17 cellular contexts compared by ENCODE assay signal in the genomic region with DNA sequence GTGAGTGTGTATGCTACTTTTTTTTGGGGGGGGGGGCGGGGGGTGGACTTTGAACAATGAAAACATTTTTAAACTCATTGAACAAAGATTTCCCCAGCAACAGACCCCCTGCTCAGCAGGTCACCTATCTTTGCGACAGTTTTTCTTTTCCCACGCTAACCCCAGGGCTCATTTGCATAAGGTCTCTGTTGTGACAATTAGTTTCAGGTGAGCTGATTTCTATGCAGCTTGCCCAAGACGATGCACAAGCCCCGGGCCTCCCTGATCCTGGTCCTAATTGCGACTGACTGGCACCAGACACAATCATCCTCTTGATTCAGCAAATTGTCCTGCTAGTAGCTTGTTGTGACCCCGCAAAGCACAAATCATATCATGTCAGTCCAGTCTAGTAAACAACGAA. TPM values are rescaled to one million over a fixed set of nuclear protein-coding genes. Genes with fewer than 3 reads are reported as not detected.
A peak's percentile ranks its signal among the peaks of the same experiment; 100 is the strongest.
DNase-seq lines count a peak whose midpoint lies in the region; ATAC-seq and TF ChIP-seq lines count a peak whose summit lies in the region.
"Had no signal": no experiment of that assay in that cellular context is flagged by ENCODE, and none has a peak within 500 bp of the region (broad histone marks: within the 10 kb centered on the region; RNA-seq: fewer than 3 reads in every experiment).

No MANE protein-coding gene starts in this region.

- H3K79me2 ChIP-seq in neural progenitor cell (ENCODE audit: low read depth), result peaks cover 100% of the 10 kb centered on the region

- H2AFZ ChIP-seq in neural progenitor cell (replicated peaks), result no peak overlapping the region

- H3K9me3 Mint-ChIP-seq in endodermal cell (no peaks in the 10 kb centered on the region), neural progenitor cell (no peaks in the 10 kb centered on the region)
- no peaks in the 10 kb centered on the region for H3K9me3 Mint-ChIP-seq in CD8-positive, alpha-beta memory T cell
- H3K9me3 Mint-ChIP-seq: activated T-cell treated with anti-CD3 and anti-CD28 coated beads, Interleukin-2, amount 50 U/mL, for 24 hours had no signal

- no peak for TF ChIP-seq CTCF in GM12865 (IDR thresholded peaks at IDR 0.05; ENCODE audit: insufficient read depth, low read depth, low read length, missing control alignments)
- no peak for TF ChIP-seq CTCF in endodermal cell (conservative IDR thresholded peaks at IDR 0.05)
- no peak for TF ChIP-seq CTCF in neural progenitor cell (IDR thresholded peaks at IDR 0.05)
- no peak for TF ChIP-seq CTCF in breast epithelium (IDR thresholded peaks at IDR 0.05)

- H3K36me3 ChIP-seq in endodermal cell (ENCODE audit: control insufficient read depth, insufficient read depth, low read length), result no peaks in the 10 kb centered on the region
- H3K36me3 ChIP-seq in neural progenitor cell, result peaks cover 5% of the 10 kb centered on the region
- no peaks in the 10 kb centered on the region for H3K36me3 ChIP-seq in breast epithelium
- no peaks in the 10 kb centered on the region for H3K36me3 ChIP-seq in CD8-positive, alpha-beta memory T cell (ENCODE audit: insufficient read depth, low read length)

- H3K9ac ChIP-seq in endodermal cell (ENCODE audit: extremely low read depth, low read length, poor library complexity, severe bottlenecking) (no peak overlapping the region), neural progenitor cell (no peak overlapping the region)
- H3K9ac ChIP-seq: SK-N-SH had no signal

- H3K27me3 Mint-ChIP-seq in endodermal cell (ENCODE audit: insufficient read depth), result peaks cover 13% of the 10 kb centered on the region
- no peaks in the 10 kb centered on the region for H3K27me3 Mint-ChIP-seq in neural progenitor cell (ENCODE audit: insufficient read depth, low read depth)
- no peaks in the 10 kb centered on the region for H3K27me3 Mint-ChIP-seq in CD8-positive, alpha-beta memory T cell
- H3K27me3 Mint-ChIP-seq: activated T-cell treated with anti-CD3 and anti-CD28 coated beads, Interleukin-2, amount 50 U/mL, for 24 hours had no signal

- CTCF ChIA-PET in CD8-positive, alpha-beta memory T cell (lab: Charles Lee), result interaction anchor here (1.0 to 1.4 kb wide), 3 partner anchors 8 to 40 kb away, joined by 3 to 5 read pairs (median 3); a partner anchor contains a TSS

- ATAC-seq in GM18505 (IDR thresholded peaks at IDR 0.05; ENCODE audit: unreplicated experiment), result no peak
- ATAC-seq in GM21619 (IDR thresholded peaks at IDR 0.05; ENCODE audit: unreplicated experiment), result no peak
- ATAC-seq: activated CD4-positive, CD25-positive, alpha-beta regulatory T cell treated with anti-CD3 and anti-CD28 coated beads, Interleukin-2, amount 50 U/mL, for 24 hours had no signal

- DNase-seq in GM12865 (ENCODE audit: low read depth), result peak; percentile 16
- DNase-seq in NCI-H2227 (lab: John Stamatoyannopoulos, UW; ENCODE audit: unreplicated experiment), result peak; percentile 32
- DNase-seq in endodermal cell, result peak; percentile 80
- DNase-seq in neural progenitor cell (ENCODE audit: low spot score), result peak; percentile 81
- DNase-seq in breast epithelium (ENCODE audit: low spot score in 2 of 2), result no peak
- DNase-seq in CD8-positive, alpha-beta memory T cell, result no peak
- DNase-seq: activated T-cell treated with anti-CD3 and anti-CD28 coated beads, Interleukin-2, amount 50 U/mL, for 24 hours; AML-193; amniotic stem cell; DMS53; GOT3; NCI-H2029 treated with DMSO at 0.1 percent for 48 hours; SK-N-SH had no signal

- peaks cover 8% of the 10 kb centered on the region for H3K4me1 ChIP-seq in endodermal cell (ENCODE audit: control insufficient read depth, insufficient read depth, low read length)
- H3K4me1 ChIP-seq in neural progenitor cell, result peaks cover 48% of the 10 kb centered on the region
- H3K4me1 ChIP-seq in breast epithelium, result no peaks in the 10 kb centered on the region
- H3K4me1 ChIP-seq in CD8-positive, alpha-beta memory T cell (ENCODE audit: insufficient read depth, low read length), result peaks cover 24% of the 10 kb centered on the region

- peak overlapping the region; percentile 54 for H3K4me2 ChIP-seq in neural progenitor cell
- H3K4me2 ChIP-seq: SK-N-SH had no signal

- H3K4me1 Mint-ChIP-seq in endodermal cell (peaks cover 22% of the 10 kb centered on the region), neural progenitor cell (peaks cover 69% of the 10 kb centered on the region)
- H3K4me1 Mint-ChIP-seq in CD8-positive, alpha-beta memory T cell, result peaks cover 45 to 81% (median 49%) of the 10 kb centered on the region in 3 donors

- H4K20me1 ChIP-seq in neural progenitor cell (ENCODE audit: low read depth), result peaks cover 90% of the 10 kb centered on the region

- intact Hi-C loops in breast epithelium (cut with DNase I; ENCODE audit: low total_unique reads), result no loop called here

- H3K9me3 ChIP-seq in endodermal cell (ENCODE audit: control insufficient read depth, low read length) (no peaks in the 10 kb centered on the region), neural progenitor cell (ENCODE audit: low read depth) (no peaks in the 10 kb centered on the region), breast epithelium (no peaks in the 10 kb centered on the region)
- no peaks in the 10 kb centered on the region for H3K9me3 ChIP-seq in CD8-positive, alpha-beta memory T cell (ENCODE audit: low read length)
- H3K9me3 ChIP-seq: SK-N-SH had no signal

- H3K4me3 Mint-ChIP-seq in endodermal cell (no peak overlapping the region), neural progenitor cell (no peak overlapping the region)
- no peak overlapping the region for H3K4me3 Mint-ChIP-seq in CD8-positive, alpha-beta memory T cell
- H3K4me3 Mint-ChIP-seq: activated T-cell treated with anti-CD3 and anti-CD28 coated beads, Interleukin-2, amount 50 U/mL, for 24 hours had no signal

- peaks cover 26% of the 10 kb centered on the region for H3F3A ChIP-seq in neural progenitor cell (ENCODE audit: low read depth)

- WGBS in endodermal cell (ENCODE audit: insufficient coverage in 1 of 2, insufficient read length in 1 of 2), 2 experiments, result 53 to 55% methylated on average over 3 to 7 of the region's 8 CpGs

- TF ChIP-seq POLR2A in breast epithelium (IDR thresholded peaks at IDR 0.05) (no peak), GM18505 (IDR thresholded peaks at IDR 0.05; ENCODE audit: borderline replicate concordance, extremely low read depth, insufficient read depth, insufficient read length) (no peak)

- H3K36me3 Mint-ChIP-seq in endodermal cell (ENCODE audit: low read depth), result no peaks in the 10 kb centered on the region
- peaks cover 25% of the 10 kb centered on the region for H3K36me3 Mint-ChIP-seq in neural progenitor cell
- H3K36me3 Mint-ChIP-seq in CD8-positive, alpha-beta memory T cell, result peaks cover 0 to 11% (median 2%) of the 10 kb centered on the region in 3 donors

- H3K27ac Mint-ChIP-seq in endodermal cell (peak overlapping the region; percentile 57), neural progenitor cell (peak overlapping the region; percentile 86)
- peak overlapping the region in 2 of 8 donors; percentile 10 to 28 for H3K27ac Mint-ChIP-seq in CD8-positive, alpha-beta memory T cell
- H3K27ac Mint-ChIP-seq: activated T-cell treated with anti-CD3 and anti-CD28 coated beads, Interleukin-2, amount 50 U/mL, for 24 hours had no signal

- POLR2A ChIA-PET in CD8-positive, alpha-beta memory T cell (lab: Charles Lee), result no interaction called here

- H3K27ac ChIP-seq in endodermal cell (ENCODE audit: low read depth, low read length) (peak overlapping the region; percentile 92), neural progenitor cell (peak overlapping the region; percentile 39), breast epithelium (peak overlapping the region in 1 of 2 donors; percentile 8)
- H3K27ac ChIP-seq in CD8-positive, alpha-beta memory T cell (ENCODE audit: low read depth, low read length), result no peak overlapping the region
- H3K27ac ChIP-seq: HL-60 had no signal

- no peak overlapping the region for H3K4me3 ChIP-seq in GM12865 (ENCODE audit: low read depth, low read length)
- no peak overlapping the region for H3K4me3 ChIP-seq in endodermal cell (ENCODE audit: low read length)
- peak overlapping the region; percentile 4 for H3K4me3 ChIP-seq in neural progenitor cell
- H3K4me3 ChIP-seq in breast epithelium, result no peak overlapping the region
- no peak overlapping the region for H3K4me3 ChIP-seq in CD8-positive, alpha-beta memory T cell (ENCODE audit: low read length)

- H3K27me3 ChIP-seq in endodermal cell (ENCODE audit: control insufficient read depth, insufficient read depth, low read length, poor library complexity, severe bottlenecking) (no peaks in the 10 kb centered on the region), neural progenitor cell (no peaks in the 10 kb centered on the region), breast epithelium (no peaks in the 10 kb centered on the region)
- no peaks in the 10 kb centered on the region for H3K27me3 ChIP-seq in CD8-positive, alpha-beta memory T cell (ENCODE audit: insufficient read depth, low read length, poor library complexity, severe bottlenecking)

RNA-seq across cellular contexts. Expression of a gene that starts 40.3 kb away (rescaled TPM):
- total RNA-seq in endodermal cell (under 1 TPM; 0.29 to 0.31 TPM), neural progenitor cell (ENCODE audit: low replicate concordance) (72.9 and 106 TPM in 2 replicates), breast epithelium (100 to 1,000 TPM in 1 of 3 donors, 10 to 100 TPM in 2; 53.7 to 225 (median 83.2) TPM)
- 68.2 TPM for polyA plus RNA-seq in endodermal cell (2013, experiment 1 of 2)
- polyA plus RNA-seq in endodermal cell (2013, experiment 2 of 2), result 65.4 TPM
- 10 to 100 TPM; 32.7 to 35.8 TPM for total RNA-seq in CD8-positive, alpha-beta memory T cell
- 20.6 TPM for polyA plus RNA-seq in CD8-positive, alpha-beta memory T cell

Comparison
In these comparisons a context has a peak if more than half of its experiments do, and no peak if none do; other contexts are left out.
1. DNase-seq: peak in GM12865 (single experiment), NCI-H2227 (single experiment), endodermal cell (single experiment) and neural progenitor cell (single experiment); none in breast epithelium (0 of 2) and CD8-positive, alpha-beta memory T cell (0 of 5).
2. RNA of a gene that starts 40.3 kb away (total RNA-seq): 72.9 to 106 TPM in neural progenitor cell, 53.7 to 225 TPM in breast epithelium and 32.7 to 35.8 TPM in CD8-positive, alpha-beta memory T cell; 0.29 to 0.31 TPM in endodermal cell; every median in the first group is over 10 times any median in the second.